Comparison of ENCODE assay signal across 12 cellular contexts in the genomic region with DNA sequence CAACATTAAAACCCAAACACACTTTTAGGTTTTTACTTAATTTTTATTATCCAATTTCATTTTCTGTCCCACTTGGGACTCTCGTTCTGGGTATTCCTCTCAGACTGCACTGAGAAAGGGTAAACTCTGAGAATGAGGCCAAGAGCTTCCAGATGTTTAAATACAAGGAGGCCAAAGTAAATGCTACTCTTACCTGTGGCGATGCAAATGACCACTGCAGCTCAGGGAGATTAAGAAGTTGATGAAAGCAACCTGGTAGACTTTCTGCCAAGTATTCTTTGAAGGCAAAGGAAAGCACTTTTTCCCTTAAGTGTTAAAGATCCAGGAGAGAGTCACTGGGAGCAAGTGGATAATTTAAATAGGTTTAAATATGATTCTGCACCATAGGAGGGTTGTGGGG. TPM values are rescaled to one million over a fixed set of nuclear protein-coding genes. Genes with fewer than 3 reads are reported as not detected.
A peak's percentile ranks its signal among the peaks of the same experiment; 100 is the strongest.
DNase-seq lines count a peak whose midpoint lies in the region; ATAC-seq and TF ChIP-seq lines count a peak whose summit lies in the region.
"Had no signal": no experiment of that assay in that cellular context is flagged by ENCODE, and none has a peak within 500 bp of the region (broad histone marks: within the 10 kb centered on the region; RNA-seq: fewer than 3 reads in every experiment).

No MANE protein-coding gene starts in this region.

- H3K4me3 ChIP-seq in HEK293 (ENCODE audit: low read depth, low read length) (no peak overlapping the region), endocrine pancreas (ENCODE audit: control insufficient read depth, insufficient read depth, low read length) (peak overlapping the region; percentile 27), muscle layer of colon (ENCODE audit: low read depth in 1 of 2, low read length in 2 of 2) (no peak overlapping the region), smooth muscle cell (no peak overlapping the region)
- H3K4me3 ChIP-seq: BLaER1 treated with 17β-estradiol and CSF1 and Interleukin-3, amounts not matched to agents 10 nM and 100 nM; GM12878; K562 had no signal

- no peak overlapping the region for H3K4me2 ChIP-seq in smooth muscle cell

- H3K9me3 ChIP-seq in HEK293 (ENCODE audit: control insufficient read depth, insufficient read depth, low read depth, low read length), result no peaks in the 10 kb centered on the region
- no peaks in the 10 kb centered on the region for H3K9me3 ChIP-seq in endocrine pancreas (ENCODE audit: control insufficient read depth, low read length)
- no peaks in the 10 kb centered on the region for H3K9me3 ChIP-seq in muscle layer of colon (ENCODE audit: low read length)
- H3K9me3 ChIP-seq in smooth muscle cell (replicated peaks; ENCODE audit: low read depth), result no peaks in the 10 kb centered on the region
- H3K9me3 ChIP-seq: BLaER1 treated with 17β-estradiol and CSF1 and Interleukin-3, amounts not matched to agents 10 nM and 100 nM had no signal

- H3K36me3 ChIP-seq in HEK293 (ENCODE audit: control insufficient read depth in 2 of 2, insufficient read depth in 1 of 2, low read length in 2 of 2) (peaks cover 14 to 25% of the 10 kb centered on the region in 2 experiments), endocrine pancreas (ENCODE audit: control insufficient read depth, insufficient read depth, low read length) (no peaks in the 10 kb centered on the region), muscle layer of colon (ENCODE audit: insufficient read depth, low read length) (peaks cover 6% of the 10 kb centered on the region), smooth muscle cell (ENCODE audit: low read depth) (no peaks in the 10 kb centered on the region)

- peaks cover 100% of the 10 kb centered on the region for H3K79me2 ChIP-seq in smooth muscle cell (ENCODE audit: low read depth)

- H3F3A ChIP-seq in smooth muscle cell (ENCODE audit: low read depth), result peaks cover 4% of the 10 kb centered on the region

- DNase-seq in smooth muscle cell (lab: John Stamatoyannopoulos, UW; ENCODE audit: unreplicated experiment) (no peak), RPMI8226 (no peak)
- DNase-seq: CD8-positive, alpha-beta T cell; GF-D8; H9 had no signal

- POLR2A ChIA-PET in HEK293 (lab: Yijun Ruan, JAX), result no interaction called here

- 87% methylated on average over 2 of the region's 2 CpGs for WGBS in smooth muscle cell (ENCODE audit: low lambda C conversion rate)

- TF ChIP-seq CTCF in HEK293 (tag by site-specific recombination; IDR thresholded peaks at IDR 0.05) (no peak), smooth muscle cell (IDR thresholded peaks at IDR 0.05; ENCODE audit: borderline replicate concordance, insufficient read depth, poor library complexity, severe bottlenecking) (no peak)

- H3K27ac ChIP-seq in HEK293 (ENCODE audit: extremely low read depth, low read depth, low read length), result no peak overlapping the region
- peak overlapping the region; percentile 3 for H3K27ac ChIP-seq in muscle layer of colon (ENCODE audit: low read depth, low read length)
- H3K27ac ChIP-seq in smooth muscle cell (ENCODE audit: low read depth), result peak overlapping the region; percentile 57
- H3K27ac ChIP-seq: BLaER1 treated with 17β-estradiol and CSF1 and Interleukin-3, amounts not matched to agents 10 nM and 100 nM had no signal

- H3K4me1 ChIP-seq in HEK293 (ENCODE audit: control insufficient read depth, insufficient read depth, low read length), result peaks cover 49% of the 10 kb centered on the region
- peaks cover 16% of the 10 kb centered on the region for H3K4me1 ChIP-seq in endocrine pancreas (ENCODE audit: control insufficient read depth, insufficient read depth, low read length)
- H3K4me1 ChIP-seq in muscle layer of colon (ENCODE audit: insufficient read depth, low read length), result peaks cover 61% of the 10 kb centered on the region
- peaks cover 33% of the 10 kb centered on the region for H3K4me1 ChIP-seq in smooth muscle cell (ENCODE audit: low read depth)

- peaks cover 100% of the 10 kb centered on the region for H4K20me1 ChIP-seq in smooth muscle cell (ENCODE audit: low read depth)

- CTCF ChIA-PET in HEK293 (lab: Yijun Ruan, JAX), result interaction anchor here (1.5 kb wide), 1 partner anchor 13 kb away, joined by 6 read pairs; no protein-coding TSS in a partner anchor

- no peaks in the 10 kb centered on the region for H3K27me3 ChIP-seq in endocrine pancreas (ENCODE audit: control insufficient read depth, insufficient read depth, low read length)
- no peaks in the 10 kb centered on the region for H3K27me3 ChIP-seq in muscle layer of colon (ENCODE audit: control insufficient read depth in 1 of 2, insufficient read depth in 2 of 2, low read length in 2 of 2)
- H3K27me3 ChIP-seq in smooth muscle cell (ENCODE audit: low read depth), result no peaks in the 10 kb centered on the region
- H3K27me3 ChIP-seq: BLaER1 treated with 17β-estradiol and CSF1 and Interleukin-3, amounts not matched to agents 10 nM and 100 nM had no signal

- H3K9ac ChIP-seq in endocrine pancreas (ENCODE audit: control insufficient read depth, insufficient read depth, low read length) (no peak overlapping the region), muscle layer of colon (ENCODE audit: low read length) (no peak overlapping the region), smooth muscle cell (ENCODE audit: low read depth) (no peak overlapping the region)
- H3K9ac ChIP-seq: BLaER1 treated with 17β-estradiol and CSF1 and Interleukin-3, amounts not matched to agents 10 nM and 100 nM had no signal

- no peak for ATAC-seq in HG02678 (IDR thresholded peaks at IDR 0.05; ENCODE audit: unreplicated experiment)
- ATAC-seq: CD8-positive, alpha-beta T cell; GM12878 had no signal

- H2AFZ ChIP-seq in smooth muscle cell (ENCODE audit: low read depth), result no peak overlapping the region

TF ChIP-seq in HEK293, 187 proteins besides CTCF, POLR2A, EP300 and RAD21:
- no peak for TF ChIP-seq ZNF585B (tag by site-specific recombination; IDR thresholded peaks at IDR 0.05)
- peak; percentile 65 for TF ChIP-seq PRDM1 (tag by site-specific recombination; IDR thresholded peaks at IDR 0.05)
- TF ChIP-seq PRDM2 (tag by site-specific recombination; IDR thresholded peaks at IDR 0.05; ENCODE audit: borderline replicate concordance), result no peak
- TF ChIP-seq ZNF513 (tag by site-specific recombination; IDR thresholded peaks at IDR 0.05), result no peak
- no peak for TF ChIP-seq ZBTB26 (tag by site-specific recombination; optimal IDR thresholded peaks at IDR 0.05)

RNA-seq across cellular contexts. Expression of gene NPTN, which starts 39.1 kb away (rescaled TPM):
- total RNA-seq in smooth muscle cell, result 189 and 215 TPM in 2 replicates
- polyA plus RNA-seq in smooth muscle cell, result 153 TPM in 2 replicates
